ENCODE assay signal across 13 cellular contexts in the genomic region with DNA sequence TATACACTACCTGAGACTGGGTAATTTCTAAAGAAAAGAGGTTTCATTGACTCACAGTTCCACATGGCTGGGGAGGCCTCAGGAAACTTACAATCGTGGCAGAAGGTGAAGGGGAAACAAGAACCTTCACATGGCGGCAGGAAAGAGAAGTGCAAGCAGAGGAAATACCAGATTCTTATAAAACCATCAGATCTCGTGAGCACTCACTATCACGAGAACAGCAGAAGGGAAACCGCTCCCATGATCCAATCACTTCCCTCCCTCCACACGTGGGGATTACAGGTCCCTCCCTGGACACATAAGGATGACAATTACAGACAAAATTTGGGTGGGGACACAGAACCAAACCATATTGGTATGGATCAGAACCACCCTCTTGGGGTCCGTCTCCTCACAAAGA.
"Had no signal": no experiment of that assay in that cellular context is flagged by ENCODE, and none has a peak within 500 bp of the region (broad histone marks: within the 10 kb centered on the region; RNA-seq: fewer than 3 reads in every experiment).

No MANE protein-coding gene starts in this region.

- H3K4me1 Mint-ChIP-seq: activated T-helper 17 cell treated with anti-CD3 and anti-CD28 coated beads, Interleukin-2, amount 50 U/mL, for 72 hours; memory B cell had no signal

- H3K9me3 ChIP-seq: adrenal gland, left lung, ovary, uterus had no signal

- H3K36me3 ChIP-seq: adrenal gland, left lung, ovary, uterus had no signal

- H3K36me3 Mint-ChIP-seq: memory B cell had no signal

- H3K27me3 Mint-ChIP-seq: activated T-helper 17 cell treated with anti-CD3 and anti-CD28 coated beads, Interleukin-2, amount 50 U/mL, for 72 hours; memory B cell had no signal

- H3K4me1 ChIP-seq: adrenal gland, left lung, uterus had no signal

- H3K27ac Mint-ChIP-seq: activated naive CD4-positive, alpha-beta T cell treated with anti-CD3 and anti-CD28 coated beads for 36 hours; activated T-helper 17 cell treated with anti-CD3 and anti-CD28 coated beads, Interleukin-2, amount 50 U/mL, for 72 hours; memory B cell had no signal

- H3K9me3 Mint-ChIP-seq: activated naive CD4-positive, alpha-beta T cell treated with anti-CD3 and anti-CD28 coated beads for 36 hours; activated T-helper 17 cell treated with anti-CD3 and anti-CD28 coated beads, Interleukin-2, amount 50 U/mL, for 72 hours; memory B cell had no signal

- ATAC-seq: activated T-helper 17 cell treated with anti-CD3 and anti-CD28 coated beads, Interleukin-2, amount 50 U/mL, for 72 hours; left lung had no signal

- H3K4me3 Mint-ChIP-seq: activated naive CD4-positive, alpha-beta T cell treated with anti-CD3 and anti-CD28 coated beads for 36 hours; activated T-helper 17 cell treated with anti-CD3 and anti-CD28 coated beads, Interleukin-2, amount 50 U/mL, for 72 hours; memory B cell had no signal

- DNase-seq: activated CD4-positive, alpha-beta T cell treated with anti-CD3 and anti-CD28 coated beads for 4 hours; activated naive CD4-positive, alpha-beta T cell treated with anti-CD3 and anti-CD28 coated beads for 36 hours; activated T-cell treated with anti-CD3 and anti-CD28 coated beads for 4 hours; adrenal gland; head of caudate nucleus; left lung; ovary; T1000; uterus had no signal

- H3K27me3 ChIP-seq: adrenal gland, foreskin keratinocyte, left lung, ovary, uterus had no signal

- H3K4me3 ChIP-seq: adrenal gland, left lung, ovary, uterus had no signal

- H3K27ac ChIP-seq: adrenal gland, foreskin keratinocyte, left lung, ovary, uterus, VCaP had no signal
